ENCODE assay signal across 15 cellular contexts in the genomic region with DNA sequence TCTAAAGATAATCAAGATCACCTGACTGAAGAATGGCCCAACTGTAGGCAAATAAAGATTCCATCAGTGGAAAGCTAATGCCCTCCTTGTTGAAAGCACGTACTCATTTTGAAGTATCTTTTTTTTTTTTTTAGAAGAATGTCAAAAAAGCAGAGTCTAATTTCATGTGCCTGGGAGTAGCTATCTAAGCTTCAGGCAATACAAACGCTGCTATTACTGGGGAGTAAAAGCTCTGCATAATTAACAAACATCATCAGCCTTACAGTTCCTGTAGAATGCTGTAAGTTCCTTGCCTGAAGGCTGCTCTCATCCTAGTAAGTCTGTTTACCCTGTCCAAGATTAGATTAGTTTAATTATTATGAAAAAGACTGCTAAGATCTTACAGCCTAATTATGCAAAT.
DNase-seq lines count a peak whose midpoint lies in the region; ATAC-seq and TF ChIP-seq lines count a peak whose summit lies in the region.
"Had no signal": no experiment of that assay in that cellular context is flagged by ENCODE, and none has a peak within 500 bp of the region (broad histone marks: within the 10 kb centered on the region; RNA-seq: fewer than 3 reads in every experiment).

No MANE protein-coding gene starts in this region.

- no peaks in the 10 kb centered on the region for H3K27me3 ChIP-seq in SK-N-SH (ENCODE audit: insufficient read depth)
- no peaks in the 10 kb centered on the region for H3K27me3 ChIP-seq in neural progenitor cell
- H3K27me3 ChIP-seq: BLaER1 treated with 17β-estradiol and CSF1 and Interleukin-3, amounts not matched to agents 10 nM and 100 nM had no signal

- TF ChIP-seq EP300 in SK-N-SH (IDR thresholded peaks at IDR 0.05; ENCODE audit: borderline replicate concordance in 1 of 2, low read depth in 1 of 2, low read length in 1 of 2), result peak in 1 of 2 experiments; percentile 66; a peak in 1 of 4 replicates

- no peak overlapping the region for H3K4me2 ChIP-seq in SK-N-SH
- no peak overlapping the region for H3K4me2 ChIP-seq in neural progenitor cell
- H3K4me2 ChIP-seq: BLaER1 treated with 17β-estradiol and CSF1 and Interleukin-3, amounts not matched to agents 10 nM and 100 nM; GM23338 had no signal

- H3K4me1 ChIP-seq in SK-N-SH (ENCODE audit: control insufficient read depth in 1 of 2, insufficient read depth in 2 of 2, low read depth in 1 of 2, low read length in 1 of 2), result peaks cover 0 to 7% of the 10 kb centered on the region in 2 experiments; a peak in 1 of 4 replicates
- H3K4me1 ChIP-seq in neural progenitor cell, result no peaks in the 10 kb centered on the region
- H3K4me1 ChIP-seq: BLaER1 treated with 17β-estradiol and CSF1 and Interleukin-3, amounts not matched to agents 10 nM and 100 nM had no signal

- H2AFZ ChIP-seq in SK-N-SH (ENCODE audit: low read depth), result no peak overlapping the region
- peak overlapping the region; percentile 7 for H2AFZ ChIP-seq in neural progenitor cell (replicated peaks)
- H2AFZ ChIP-seq: GM23338 had no signal

- H3K9ac ChIP-seq in SK-N-SH (no peak overlapping the region), SK-N-MC (ENCODE audit: insufficient read length) (no peak overlapping the region), neural progenitor cell (no peak overlapping the region)
- H3K9ac ChIP-seq: BLaER1 treated with 17β-estradiol and CSF1 and Interleukin-3, amounts not matched to agents 10 nM and 100 nM had no signal

- CTCF ChIA-PET in SK-N-SH (lab: Yijun Ruan, JAX), result interaction anchor here (0.8 to 1.8 kb wide), 3 partner anchors 9 to 44 kb away, joined by 3 to 4 read pairs (median 3); no protein-coding TSS in a partner anchor

- TF ChIP-seq RAD21 in SK-N-SH (IDR thresholded peaks at IDR 0.05; ENCODE audit: low read length), result peak; percentile 11; the same call in 1 of the 2 replicates

- POLR2A ChIA-PET in SK-N-SH (lab: Yijun Ruan, JAX), result interaction anchor here (0.7 kb wide), 1 partner anchor 853 kb away, joined by 5 read pairs; no protein-coding TSS in a partner anchor

- H3K9me2 ChIP-seq in SK-N-SH, result no peaks in the 10 kb centered on the region

- no peak for TF ChIP-seq CTCF in SK-N-SH (IDR thresholded peaks at IDR 0.05)
- no peak for TF ChIP-seq CTCF in neural progenitor cell (IDR thresholded peaks at IDR 0.05)

- peaks cover 2% of the 10 kb centered on the region for H3K27me3 Mint-ChIP-seq in neural progenitor cell (ENCODE audit: insufficient read depth, low read depth)
- H3K27me3 Mint-ChIP-seq: B cell had no signal

- no peaks in the 10 kb centered on the region for H3K9me3 ChIP-seq in SK-N-SH
- H3K9me3 ChIP-seq in SK-N-MC (ENCODE audit: low read depth, low read length), result no peaks in the 10 kb centered on the region
- H3K9me3 ChIP-seq in neural progenitor cell (ENCODE audit: low read depth), result no peaks in the 10 kb centered on the region
- H3K9me3 ChIP-seq: BLaER1 treated with 17β-estradiol and CSF1 and Interleukin-3, amounts not matched to agents 10 nM and 100 nM had no signal

- H3K4me3 Mint-ChIP-seq in neural progenitor cell, result no peak overlapping the region
- H3K4me3 Mint-ChIP-seq: B cell; CD8-positive, alpha-beta T cell; GM23338 had no signal

- 7% methylated on average over 2 of the region's 2 CpGs for WGBS in SK-N-SH (ENCODE audit: low lambda C conversion rate)

- peak; percentile 30 for DNase-seq in SK-N-SH
- peak; percentile 68 for DNase-seq in SK-N-MC (ENCODE audit: low read depth, low spot score)
- no peak for DNase-seq in neural progenitor cell (ENCODE audit: low spot score)
- no peak for DNase-seq in activated CD4-positive, alpha-beta T cell treated with anti-CD3 and anti-CD28 coated beads, Interleukin-2, amount 50 U/mL, for 48 hours
- DNase-seq: CD8-positive, alpha-beta T cell; COR-L47; DMS 273 treated with DMSO at 0.1 percent for 48 hours; DMS53; HCEC 1CT; IMR-90 had no signal

- H3K27ac ChIP-seq in SK-N-SH (ENCODE audit: low read depth in 2 of 2, low read length in 1 of 2) (peak overlapping the region in 1 of 2 experiments; percentile 53; a peak in 1 of 4 replicates), SK-N-MC (peak overlapping the region; percentile 35), neural progenitor cell (no peak overlapping the region)
- H3K27ac ChIP-seq: BLaER1 treated with 17β-estradiol and CSF1 and Interleukin-3, amounts not matched to agents 10 nM and 100 nM had no signal

- no peak; the same call in 2 of the 3 replicates for ATAC-seq in SK-N-SH treated with all-trans-retinoic acid at 6 μM for 48 hours
- no peak for ATAC-seq in HG02678 (IDR thresholded peaks at IDR 0.05; ENCODE audit: unreplicated experiment)
- ATAC-seq: CD8-positive, alpha-beta T cell; GM23338 had no signal

- peaks cover 2% of the 10 kb centered on the region for H3K9me3 Mint-ChIP-seq in neural progenitor cell
- H3K9me3 Mint-ChIP-seq: GM23338 had no signal

- H3F3A ChIP-seq in SK-N-SH (replicated peaks; ENCODE audit: insufficient read depth), result no peaks in the 10 kb centered on the region
- H3F3A ChIP-seq in neural progenitor cell (ENCODE audit: low read depth), result no peaks in the 10 kb centered on the region

- H3K79me2 ChIP-seq in SK-N-SH (ENCODE audit: insufficient read depth) (no peaks in the 10 kb centered on the region), neural progenitor cell (ENCODE audit: low read depth) (no peaks in the 10 kb centered on the region)

- H3K27ac Mint-ChIP-seq in neural progenitor cell, result no peak overlapping the region
- H3K27ac Mint-ChIP-seq: B cell; CD8-positive, alpha-beta T cell; GM23338 had no signal

- no peaks in the 10 kb centered on the region for H3K4me1 Mint-ChIP-seq in neural progenitor cell
- H3K4me1 Mint-ChIP-seq: B cell, GM23338 had no signal

- H3K36me3 Mint-ChIP-seq in neural progenitor cell, result no peaks in the 10 kb centered on the region
- H3K36me3 Mint-ChIP-seq: CD8-positive, alpha-beta T cell had no signal

- H3K4me3 ChIP-seq in SK-N-SH (ENCODE audit: low read depth in 2 of 2, low read length in 1 of 2), result no peak overlapping the region
- peak overlapping the region; percentile 16; the same call in 1 of the 2 replicates for H3K4me3 ChIP-seq in SK-N-MC
- H3K4me3 ChIP-seq in neural progenitor cell, result no peak overlapping the region
- H3K4me3 ChIP-seq: BLaER1 treated with 17β-estradiol and CSF1 and Interleukin-3, amounts not matched to agents 10 nM and 100 nM; GM23338 had no signal

- H3K36me3 ChIP-seq in SK-N-SH (replicated peaks in 1 of 2; ENCODE audit: control insufficient read depth in 1 of 2, insufficient read depth in 2 of 2, low read length in 1 of 2), result no peaks in the 10 kb centered on the region
- no peaks in the 10 kb centered on the region for H3K36me3 ChIP-seq in SK-N-MC (ENCODE audit: insufficient read depth, low read length)
- H3K36me3 ChIP-seq in neural progenitor cell, result no peaks in the 10 kb centered on the region
- H3K36me3 ChIP-seq: BLaER1 treated with 17β-estradiol and CSF1 and Interleukin-3, amounts not matched to agents 10 nM and 100 nM had no signal

- H4K20me1 ChIP-seq in SK-N-SH (ENCODE audit: insufficient read depth) (no peaks in the 10 kb centered on the region), neural progenitor cell (ENCODE audit: low read depth) (no peaks in the 10 kb centered on the region)
- H4K20me1 ChIP-seq: BLaER1 treated with 17β-estradiol and CSF1 and Interleukin-3, amounts not matched to agents 10 nM and 100 nM had no signal

TF ChIP-seq in SK-N-SH, 30 proteins besides CTCF, POLR2A, EP300 and RAD21:
- no peak for TF ChIP-seq RFX5 (IDR thresholded peaks at IDR 0.05; ENCODE audit: low read length)
- TF ChIP-seq FOXJ3 (CRISPR knock-in tag; IDR thresholded peaks at IDR 0.05), result peak; percentile 56; the same call in 1 of the 2 replicates
- no peak for TF ChIP-seq FOXM1 (IDR thresholded peaks at IDR 0.05; ENCODE audit: low read depth)
- TF ChIP-seq RXRA (IDR thresholded peaks at IDR 0.05; ENCODE audit: borderline replicate concordance, low read depth), result no peak
- TF ChIP-seq GATA2 (CRISPR knock-in tag; IDR thresholded peaks at IDR 0.05), result peak; percentile 78; the same call in 1 of the 2 replicates
- peak; percentile 51 for TF ChIP-seq RCOR1 (IDR thresholded peaks at IDR 0.05; ENCODE audit: low read length)

TF ChIP-seq in SK-N-SH treated with all-trans-retinoic acid at 6 μM for 48 hours, 23 proteins besides CTCF, POLR2A, EP300 and RAD21 (continues in another document):
- TF ChIP-seq ZC3H10 (CRISPR knock-in tag; IDR thresholded peaks at IDR 0.05), result no peak
- no peak for TF ChIP-seq PPARA (CRISPR knock-in tag; IDR thresholded peaks at IDR 0.05; ENCODE audit: borderline replicate concordance)
- TF ChIP-seq ZNF565 (CRISPR knock-in tag; conservative IDR thresholded peaks at IDR 0.05; ENCODE audit: low read depth), result no peak
- no peak for TF ChIP-seq ISL1 (CRISPR knock-in tag; IDR thresholded peaks at IDR 0.05)
- no peak for TF ChIP-seq ESRRG (CRISPR knock-in tag; IDR thresholded peaks at IDR 0.05)
- no peak for TF ChIP-seq TSHZ2 (CRISPR knock-in tag; IDR thresholded peaks at IDR 0.05)
- no peak for TF ChIP-seq CSDC2 (CRISPR knock-in tag; IDR thresholded peaks at IDR 0.05)
- no peak for TF ChIP-seq RARB (CRISPR knock-in tag; IDR thresholded peaks at IDR 0.05)
- TF ChIP-seq BACH2 (CRISPR knock-in tag; IDR thresholded peaks at IDR 0.05; ENCODE audit: borderline replicate concordance), result no peak
- no peak for TF ChIP-seq ZFP3 (CRISPR knock-in tag; IDR thresholded peaks at IDR 0.05)
- no peak for TF ChIP-seq ZNF8 (CRISPR knock-in tag; IDR thresholded peaks at IDR 0.05)
- no peak for TF ChIP-seq ZNF70 (CRISPR knock-in tag; IDR thresholded peaks at IDR 0.05)

Comparison
In these comparisons a context has a peak if more than half of its experiments do, and no peak if none do; other contexts are left out.
1. DNase-seq: peak in SK-N-SH (single experiment) and SK-N-MC (single experiment); none in neural progenitor cell (single experiment) and activated CD4-positive, alpha-beta T cell treated with anti-CD3 and anti-CD28 coated beads, Interleukin-2, amount 50 U/mL, for 48 hours (0 of 2).